ENCODE assay signal across 10 cellular contexts in the genomic region with DNA sequence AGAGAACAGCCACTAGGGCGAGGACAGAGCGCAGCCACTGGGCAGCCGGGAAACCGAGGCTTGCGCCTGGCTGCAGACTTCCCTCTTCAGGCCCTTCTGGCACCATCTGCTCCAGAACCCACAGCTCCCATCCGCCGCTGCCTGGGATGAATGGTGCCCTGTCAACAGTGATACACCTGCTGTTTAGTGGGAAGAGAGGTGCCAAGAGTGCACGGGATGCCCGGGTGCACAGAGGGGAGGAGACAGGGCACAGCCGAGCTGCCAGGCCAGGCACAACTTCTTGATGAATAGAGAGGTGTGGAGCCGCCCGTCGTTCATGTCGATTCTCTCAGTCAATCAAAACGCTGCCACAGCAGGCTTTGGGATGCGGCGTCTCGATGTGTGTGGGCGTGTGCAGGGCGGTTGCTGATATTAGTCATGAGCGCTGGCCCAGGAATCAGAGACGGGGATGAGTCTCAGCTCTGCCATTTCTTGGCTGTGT. TPM values are rescaled to one million over a fixed set of nuclear protein-coding genes. Genes with fewer than 3 reads are reported as not detected.
DNase-seq lines count a peak whose midpoint lies in the region; ATAC-seq and TF ChIP-seq lines count a peak whose summit lies in the region.
"Had no signal": no experiment of that assay in that cellular context is flagged by ENCODE, and none has a peak within 500 bp of the region (broad histone marks: within the 10 kb centered on the region; RNA-seq: fewer than 3 reads in every experiment).

No MANE protein-coding gene starts in this region.

- no peak for TF ChIP-seq RAD21 in SK-N-SH (IDR thresholded peaks at IDR 0.05; ENCODE audit: low read length)

- no peak overlapping the region for H4K91ac ChIP-seq in trophoblast cell (ENCODE audit: low read depth, low read length)

- H3K9me2 ChIP-seq in SK-N-SH, result no peaks in the 10 kb centered on the region

- POLR2A ChIA-PET in SK-N-SH (lab: Yijun Ruan, JAX), result no interaction called here

- H3K79me2 ChIP-seq in SK-N-SH (ENCODE audit: insufficient read depth), result no peaks in the 10 kb centered on the region
- no peaks in the 10 kb centered on the region for H3K79me2 ChIP-seq in mammary epithelial cell (ENCODE audit: insufficient read depth, low read length)
- no peaks in the 10 kb centered on the region for H3K79me2 ChIP-seq in trophoblast cell (ENCODE audit: control insufficient read depth, insufficient read depth, low read length, poor library complexity)

- dilution Hi-C loops in mammary epithelial cell (cut with HindIII; ENCODE audit: low sequenced_read_pairs), result no loop called here

- H4K20me1 ChIP-seq in SK-N-SH (ENCODE audit: insufficient read depth), result no peaks in the 10 kb centered on the region
- H4K20me1 ChIP-seq in mammary epithelial cell (ENCODE audit: insufficient read depth, low read length), result no peaks in the 10 kb centered on the region

- TF ChIP-seq CTCF in SK-N-SH (IDR thresholded peaks at IDR 0.05), result no peak
- no peak for TF ChIP-seq CTCF in mammary epithelial cell (conservative IDR thresholded peaks at IDR 0.05 in 1 of 2, IDR thresholded peaks at IDR 0.05 in 1 of 2; ENCODE audit: extremely low read depth in 1 of 2, insufficient read depth in 1 of 2, low read depth in 1 of 2, low read length in 2 of 2)
- TF ChIP-seq CTCF in omental fat pad (IDR thresholded peaks at IDR 0.05), result no peak
- no peak for TF ChIP-seq CTCF in gastroesophageal sphincter (IDR thresholded peaks at IDR 0.05)

- no peak overlapping the region for H4K12ac ChIP-seq in trophoblast cell (ENCODE audit: low read depth, low read length)

- ATAC-seq in SK-N-SH treated with all-trans-retinoic acid at 6 μM for 48 hours (no peak), omental fat pad (ENCODE audit: low FRiP score) (peak; percentile 91), gastroesophageal sphincter (no peak)

- no peak for TF ChIP-seq POLR2A in gastroesophageal sphincter (IDR thresholded peaks at IDR 0.05)

- H3K9ac ChIP-seq in SK-N-SH (no peak overlapping the region), mammary epithelial cell (ENCODE audit: insufficient read depth, low read length) (no peak overlapping the region), trophoblast cell (ENCODE audit: low read length) (no peak overlapping the region)

- H2BK120ac ChIP-seq in trophoblast cell (ENCODE audit: insufficient read depth, low read length, poor library complexity), result no peak overlapping the region

- H3F3A ChIP-seq in SK-N-SH (replicated peaks; ENCODE audit: insufficient read depth), result no peaks in the 10 kb centered on the region

- no peaks in the 10 kb centered on the region for H3K36me3 ChIP-seq in SK-N-SH (replicated peaks in 1 of 2; ENCODE audit: control insufficient read depth in 1 of 2, insufficient read depth in 2 of 2, low read length in 1 of 2)
- no peaks in the 10 kb centered on the region for H3K36me3 ChIP-seq in mammary epithelial cell (ENCODE audit: insufficient read depth, low read length)
- H3K36me3 ChIP-seq in gastroesophageal sphincter, result no peaks in the 10 kb centered on the region
- H3K36me3 ChIP-seq in trophoblast cell (ENCODE audit: control insufficient read depth in 1 of 2, insufficient read depth in 2 of 2, low read length in 2 of 2), result no peaks in the 10 kb centered on the region

- no peak overlapping the region for H2AFZ ChIP-seq in SK-N-SH (ENCODE audit: low read depth)
- no peak overlapping the region for H2AFZ ChIP-seq in mammary epithelial cell (ENCODE audit: low read depth, low read length)
- H2AFZ ChIP-seq in trophoblast cell (ENCODE audit: insufficient read depth, low read length, poor library complexity), result no peak overlapping the region

- H2BK12ac ChIP-seq in trophoblast cell (ENCODE audit: low read length), result no peak overlapping the region

- no peaks in the 10 kb centered on the region for H3K79me1 ChIP-seq in trophoblast cell (ENCODE audit: low read length)

- H3K4me1 ChIP-seq in SK-N-SH (ENCODE audit: control insufficient read depth in 1 of 2, insufficient read depth in 2 of 2, low read depth in 1 of 2, low read length in 1 of 2) (peaks cover 0 to 41% of the 10 kb centered on the region in 2 experiments; a peak in 1 of 4 replicates), mammary epithelial cell (ENCODE audit: insufficient read depth, low read length) (peaks cover 3% of the 10 kb centered on the region), gastroesophageal sphincter (peaks cover 0 to 4% (median 0%) of the 10 kb centered on the region in 3 donors), trophoblast cell (ENCODE audit: control insufficient read depth in 1 of 2, insufficient read depth in 2 of 2, low read length in 2 of 2) (peaks cover 0 to 4% of the 10 kb centered on the region in 2 experiments)
- H3K4me1 ChIP-seq: psoas muscle had no signal

- H2AK5ac ChIP-seq in trophoblast cell (ENCODE audit: low read length), result no peak overlapping the region

- BruUV-seq in mammary epithelial cell (replicated peaks; lab: Mats Ljungman, UMichigan), result no TSS peak

- H3K27ac ChIP-seq in SK-N-SH (ENCODE audit: low read depth in 2 of 2, low read length in 1 of 2) (peak overlapping the region in 1 of 2 experiments; percentile 26; a peak in 1 of 4 replicates), mammary epithelial cell (ENCODE audit: insufficient read depth, low read depth, low read length) (no peak overlapping the region), gastroesophageal sphincter (no peak overlapping the region), trophoblast cell (ENCODE audit: low read depth, low read length) (no peak overlapping the region)
- H3K27ac ChIP-seq: psoas muscle had no signal

- intact Hi-C loops in mammary epithelial cell (cut with micrococcal nuclease), result no loop called here

- no peak overlapping the region for H3K23ac ChIP-seq in trophoblast cell (ENCODE audit: low read length)

- no peaks in the 10 kb centered on the region for H3K27me3 ChIP-seq in SK-N-SH (ENCODE audit: insufficient read depth)
- no peaks in the 10 kb centered on the region for H3K27me3 ChIP-seq in mammary epithelial cell (ENCODE audit: insufficient read depth, low read length)
- no peaks in the 10 kb centered on the region for H3K27me3 ChIP-seq in gastroesophageal sphincter
- no peaks in the 10 kb centered on the region for H3K27me3 ChIP-seq in trophoblast cell (ENCODE audit: insufficient read depth, low read length)

- CTCF ChIA-PET in SK-N-SH (lab: Yijun Ruan, JAX), result interaction anchor here (0.9 to 2.5 kb wide), 7 partner anchors 8 to 273 kb away, joined by 3 to 22 read pairs (median 5); no protein-coding TSS in a partner anchor
- CTCF ChIA-PET in mammary epithelial cell (lab: Charles Lee; ENCODE audit: low non-redundant PET), result no interaction called here

- DNase-seq in SK-N-SH (peak; percentile 36), NCI-H2171 treated with DMSO at 0.1 percent for 48 hours (lab: John Stamatoyannopoulos, UW) (peak; percentile 90), mammary epithelial cell (peak; percentile 79), omental fat pad (ENCODE audit: low spot score) (no peak), trophoblast cell (no peak)
- DNase-seq in stimulated activated CD4-positive, alpha-beta T cell treated with anti-CD3 and anti-CD28 coated beads, Interleukin-1b, Interleukin-23, amount 100 ng/mL, for 48 hours, result no peak
- DNase-seq: activated T-cell treated with anti-CD3 and anti-CD28 coated beads, Interleukin-2, amount 50 U/mL, for 1 hour; psoas muscle had no signal

- H3K4me3 ChIP-seq in SK-N-SH (ENCODE audit: low read depth in 2 of 2, low read length in 1 of 2) (no peak overlapping the region), mammary epithelial cell (replicated peaks in 1 of 3; ENCODE audit: insufficient read depth in 1 of 3, low read depth in 2 of 3, low read length in 3 of 3) (no peak overlapping the region), gastroesophageal sphincter (no peak overlapping the region), trophoblast cell (ENCODE audit: low read depth, low read length) (no peak overlapping the region)
- H3K4me3 ChIP-seq: psoas muscle had no signal

- H3K18ac ChIP-seq in trophoblast cell (ENCODE audit: low read length), result no peak overlapping the region

- WGBS in SK-N-SH (ENCODE audit: low lambda C conversion rate), result 90% methylated on average over 22 of the region's 22 CpGs
- WGBS in mammary epithelial cell (ENCODE audit: low coverage, missing lambda C conversion rate), result 46% methylated on average over 8 of the region's 22 CpGs
- WGBS in gastroesophageal sphincter (ENCODE audit: low coverage in 1 of 2), 2 donors, result 60 to 83% methylated on average over 1 to 8 of the region's 22 CpGs
- WGBS in trophoblast cell (ENCODE audit: extremely low coverage, insufficient coverage, insufficient read length), result no CpG with 5 or more reads among the region's 22 CpGs

- no peak for TF ChIP-seq EP300 in SK-N-SH (IDR thresholded peaks at IDR 0.05; ENCODE audit: borderline replicate concordance in 1 of 2, low read depth in 1 of 2, low read length in 1 of 2)
- no peak for TF ChIP-seq EP300 in gastroesophageal sphincter (IDR thresholded peaks at IDR 0.05)

- H3K9me3 ChIP-seq in SK-N-SH, result no peaks in the 10 kb centered on the region
- H3K9me3 ChIP-seq in mammary epithelial cell (replicated peaks; ENCODE audit: insufficient read depth, low read length), result no peaks in the 10 kb centered on the region
- no peaks in the 10 kb centered on the region for H3K9me3 ChIP-seq in gastroesophageal sphincter
- H3K9me3 ChIP-seq in trophoblast cell (ENCODE audit: insufficient read depth, low read depth, low read length), result no peaks in the 10 kb centered on the region
- H3K9me3 ChIP-seq: psoas muscle had no signal

- no peak overlapping the region for H3K4ac ChIP-seq in trophoblast cell (ENCODE audit: low read depth, low read length)

- H2BK5ac ChIP-seq in trophoblast cell (ENCODE audit: low read depth, low read length, poor library complexity), result no peak overlapping the region

- no peak overlapping the region for H4K8ac ChIP-seq in trophoblast cell (ENCODE audit: low read depth, low read length)

- no peak overlapping the region for H3K4me2 ChIP-seq in SK-N-SH
- H3K4me2 ChIP-seq in mammary epithelial cell (ENCODE audit: insufficient read depth, low read depth, low read length), result no peak overlapping the region
- no peak overlapping the region for H3K4me2 ChIP-seq in trophoblast cell (ENCODE audit: low read length)

- H3K14ac ChIP-seq in trophoblast cell (ENCODE audit: low read length), result no peak overlapping the region

- in situ Hi-C loops in mammary epithelial cell (cut with MboI; ENCODE audit: low sequenced_read_pairs in 2 of 2), result no loop called here

TF ChIP-seq in SK-N-SH, 30 proteins besides CTCF, POLR2A, EP300 and RAD21 (continues in another document):
- TF ChIP-seq GABPA (IDR thresholded peaks at IDR 0.05; ENCODE audit: low read depth), result no peak

TF ChIP-seq in SK-N-SH treated with all-trans-retinoic acid at 6 μM for 48 hours, 23 proteins besides CTCF, POLR2A, EP300 and RAD21 (continues in another document):
- TF ChIP-seq TCF4 (CRISPR knock-in tag; IDR thresholded peaks at IDR 0.05; ENCODE audit: borderline replicate concordance), result no peak

RNA-seq across cellular contexts. Expression of gene RRM2, which starts 39.5 kb away (rescaled TPM):
- polyA plus RNA-seq in SK-N-SH (2012; rRNA removed), result 23.6 and 38.9 TPM in 2 replicates
- 32.2 and 37.7 TPM in 2 replicates for polyA plus RNA-seq in SK-N-SH (2012; cell fraction: cytosol; rRNA removed)
- polyA plus RNA-seq in SK-N-SH (2012; cell fraction: nucleus; rRNA removed), result 53.0 and 97.8 TPM in 2 replicates
- total RNA-seq in mammary epithelial cell, result 100 to 1,000 TPM in 1 of 2 donors, 1 to 10 TPM in 1; 4.0 to 103 TPM
- 79.1 TPM for polyA plus RNA-seq in mammary epithelial cell
- 173 TPM for polyA minus RNA-seq in mammary epithelial cell
- 1 to 10 TPM in 3 of 4 donors, under 1 TPM in 1; 0.46 to 9.8 (median 1.5) TPM for total RNA-seq in omental fat pad
- 1 to 10 TPM in 3 of 4 donors, under 1 TPM in 1; 0.40 to 3.2 (median 2.0) TPM for total RNA-seq in gastroesophageal sphincter
- polyA plus RNA-seq in trophoblast cell (2013), result 208 and 228 TPM in 2 replicates

Comparison
In these comparisons a context has a peak if more than half of its experiments do, and no peak if none do; other contexts are left out.
1. DNase-seq: peak in SK-N-SH (single experiment), NCI-H2171 treated with DMSO at 0.1 percent for 48 hours (single experiment) and mammary epithelial cell (single experiment); none in omental fat pad (single experiment), trophoblast cell (0 of 2) and stimulated activated CD4-positive, alpha-beta T cell treated with anti-CD3 and anti-CD28 coated beads, Interleukin-1b, Interleukin-23, amount 100 ng/mL, for 48 hours (single experiment).